ENCODE assay signal across 8 cellular contexts in the genomic region with DNA sequence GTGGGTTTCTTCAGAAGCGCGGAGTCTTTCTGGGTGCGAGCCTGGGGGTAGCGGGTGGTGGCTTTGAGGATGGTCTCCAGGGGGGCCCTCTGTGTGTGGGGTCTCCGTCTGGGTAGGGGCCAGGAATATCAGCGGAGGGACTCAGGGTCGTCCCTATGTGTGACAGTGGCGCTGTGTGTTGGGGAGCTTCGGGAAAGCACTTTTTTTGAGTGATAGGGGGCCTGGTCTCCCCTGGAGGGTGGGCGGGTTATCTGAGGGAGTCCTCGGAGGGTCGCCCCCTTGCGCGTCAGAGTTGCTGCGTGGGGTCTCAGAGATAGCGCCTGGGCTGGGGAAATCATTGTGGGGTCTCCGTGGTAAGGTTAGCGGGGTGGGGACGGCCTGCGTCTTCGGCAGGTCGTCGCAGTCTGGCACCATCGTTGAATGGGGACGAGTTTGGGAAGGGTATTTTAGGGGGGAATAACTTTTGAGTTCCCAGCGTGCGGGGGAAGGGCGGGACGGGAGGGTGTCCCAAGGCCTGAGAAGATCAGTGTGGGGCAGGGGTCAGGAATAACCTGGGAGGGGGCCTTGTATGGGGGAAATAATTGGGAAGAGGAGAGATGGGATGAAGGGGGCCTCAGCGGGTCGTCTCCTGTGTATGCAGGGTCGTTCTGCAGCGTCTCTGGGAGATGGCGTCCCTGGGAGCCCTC. TPM values are rescaled to one million over a fixed set of nuclear protein-coding genes. Genes with fewer than 3 reads are reported as not detected.
DNase-seq lines count a peak whose midpoint lies in the region; ATAC-seq and TF ChIP-seq lines count a peak whose summit lies in the region.

No MANE protein-coding gene starts in this region.

- no peak for TF ChIP-seq POLR2A in prostate gland (IDR thresholded peaks at IDR 0.05)

- H3K9me3 ChIP-seq in prostate gland: no peaks in the 10 kb centered on the region

- intact Hi-C loops in prostate gland (cut with DNase I): loop anchor here (5.0 to 10.0 kb wide), 2 partner anchors 111 to 714 kb away; no protein-coding TSS in a partner anchor

- H3K27me3 ChIP-seq in ACC112 (ENCODE audit: insufficient read depth, low read length): no peaks in the 10 kb centered on the region
- H3K27me3 ChIP-seq in foreskin keratinocyte: no peaks in the 10 kb centered on the region
- H3K27me3 ChIP-seq in prostate gland (replicated peaks; ENCODE audit: insufficient read depth): no peaks in the 10 kb centered on the region

- H3K27ac ChIP-seq in ACC112 (ENCODE audit: low read depth, low read length): peak overlapping the region; percentile 89
- H3K27ac ChIP-seq in foreskin keratinocyte: peak overlapping the region; percentile 95
- peak overlapping the region; percentile 98 to 100 for H3K27ac ChIP-seq in prostate gland

- H3K4me1 ChIP-seq in ACC112 (ENCODE audit: control insufficient read depth, insufficient read depth, low read length, unreplicated experiment) (peaks cover 8% of the 10 kb centered on the region), foreskin keratinocyte (peaks cover 7% of the 10 kb centered on the region), prostate gland (replicated peaks) (peaks cover 5% of the 10 kb centered on the region)

- H2AFZ ChIP-seq in ACC112 (ENCODE audit: low read length, unreplicated experiment): no peak overlapping the region

- peak overlapping the region; percentile 95 for H3K4me3 ChIP-seq in ACC112 (ENCODE audit: low read depth, low read length)
- H3K4me3 ChIP-seq in prostate gland: peak overlapping the region; percentile 83 to 92

- ATAC-seq in HG02973 (IDR thresholded peaks at IDR 0.05; ENCODE audit: unreplicated experiment): peak; percentile 0
- no peak for ATAC-seq in foreskin keratinocyte
- ATAC-seq in GM19324 (IDR thresholded peaks at IDR 0.05; ENCODE audit: low FRiP score, unreplicated experiment): no peak
- no peak for ATAC-seq in GM18502 (IDR thresholded peaks at IDR 0.05; ENCODE audit: poor library complexity, unreplicated experiment)

- H3K36me3 ChIP-seq in ACC112 (ENCODE audit: insufficient read depth, low read length) (peaks cover 9% of the 10 kb centered on the region; the same call in 1 of the 2 replicates), prostate gland (no peaks in the 10 kb centered on the region)

- TF ChIP-seq CTCF in foreskin keratinocyte (conservative IDR thresholded peaks at IDR 0.05) (no peak), prostate gland (IDR thresholded peaks at IDR 0.05) (no peak)

- peaks cover 36% of the 10 kb centered on the region for H3K79me2 ChIP-seq in ACC112 (ENCODE audit: control insufficient read depth, insufficient read depth, low read length, unreplicated experiment)

- DNase-seq in activated CD8-positive, alpha-beta memory T cell treated with anti-CD3 and anti-CD28 coated beads, Interleukin-2, amount 50 U/mL, for 4 hours: peak; percentile 47
- DNase-seq in foreskin keratinocyte (no peak), prostate gland (ENCODE audit: low spot score) (peak; percentile 28), middle frontal gyrus (ENCODE audit: extremely low spot score, low spot score) (no peak)

- WGBS in prostate gland: under 1% methylated on average over 34 of the region's 34 CpGs

RNA-seq across cellular contexts. Expression of gene IER2, which starts 0.9 kb away (rescaled TPM):
- 48.2 and 51.8 TPM in 2 replicates for total RNA-seq in foreskin keratinocyte
- 72.2 and 90.4 TPM in 2 replicates for polyA plus RNA-seq in foreskin keratinocyte
- 10 to 100 TPM; 34.7 to 75.7 TPM for total RNA-seq in prostate gland

RNA-seq across cellular contexts. Expression of gene STX10, which starts 0.9 kb away (rescaled TPM):
- total RNA-seq in foreskin keratinocyte: 66.7 and 69.4 TPM in 2 replicates
- polyA plus RNA-seq in foreskin keratinocyte: 95.3 and 97.5 TPM in 2 replicates
- 10 to 100 TPM; 42.5 to 48.6 TPM for total RNA-seq in prostate gland

RNA-seq across cellular contexts. Expression of gene NACC1, which starts 33.0 kb away (rescaled TPM):
- 71.7 and 72.6 TPM in 2 replicates for total RNA-seq in foreskin keratinocyte
- 32.9 and 36.7 TPM in 2 replicates for polyA plus RNA-seq in foreskin keratinocyte
- total RNA-seq in prostate gland: 10 to 100 TPM; 52.4 to 91.9 TPM

RNA-seq across cellular contexts. Expression of gene TRMT1, which starts 34.5 kb away (rescaled TPM):
- total RNA-seq in foreskin keratinocyte (35.7 and 37.7 TPM in 2 replicates), prostate gland (10 to 100 TPM; 23.3 to 55.4 TPM)
- 43.4 and 44.8 TPM in 2 replicates for polyA plus RNA-seq in foreskin keratinocyte

RNA-seq across cellular contexts. Expression of gene LYL1, which starts 48.4 kb away (rescaled TPM):
- total RNA-seq in foreskin keratinocyte (1.9 and 2.1 TPM in 2 replicates), prostate gland (10 to 100 TPM in 1 of 2 donors, 1 to 10 TPM in 1; 4.6 to 13.3 TPM)
- polyA plus RNA-seq in foreskin keratinocyte: 1.6 and 2.7 TPM in 2 replicates

Comparison
In these comparisons a context has a peak if more than half of its experiments do, and no peak if none do; other contexts are left out.
1. DNase-seq: peak in activated CD8-positive, alpha-beta memory T cell treated with anti-CD3 and anti-CD28 coated beads, Interleukin-2, amount 50 U/mL, for 4 hours (single experiment) and prostate gland (single experiment); none in foreskin keratinocyte (0 of 2) and middle frontal gyrus (single experiment).
2. Peak in every context shown above with its lines, with median percentiles within 50 percentile points of each other: H3K27ac ChIP-seq.